In genomic region chr1:155856975-155857930, GRCh38 we compare ENCODE assay signal across 8 cellular contexts.
DNase-seq lines count a peak whose midpoint lies in the region; FAIRE-seq and TF ChIP-seq lines count a peak whose summit lies in the region.

TSS of gene GON4L (minus strand) at chr1:155857214. CDS start at chr1:155853780, 3,434 bp downstream.

- peak within 1 kb of the TSS; percentile 100 for H3K4me3 Mint-ChIP-seq in activated naive CD4-positive, alpha-beta T cell treated with anti-CD3 and anti-CD28 coated beads, Interleukin-2, amount 50 U/mL, for 24 hours

- H3K9me3 ChIP-seq in neutrophil: no peaks in the 10 kb centered on the region

- DNase-seq in HFF-Myc (ENCODE audit: extremely low read depth, low read depth) (peak; percentile 81), NCI-H1105 (lab: John Stamatoyannopoulos, UW) (peak; percentile 93), SKM-1 (lab: John Stamatoyannopoulos, UW; ENCODE audit: unreplicated experiment) (peak; percentile 99), germinal center (ENCODE audit: low spot score) (peak; percentile 93), substantia nigra (lab: John Stamatoyannopoulos, UW) (peak; percentile 44 to 91 (median 81))

- TF ChIP-seq CTCF in HFF-Myc (IDR thresholded peaks at IDR 0.05; ENCODE audit: low read depth, low read length, missing control alignments): no peak
- TF ChIP-seq CTCF in neutrophil (IDR thresholded peaks at IDR 0.05): no peak

- H3K27me3 ChIP-seq in neutrophil: no peaks in the 10 kb centered on the region

- H3K4me1 Mint-ChIP-seq in activated naive CD4-positive, alpha-beta T cell treated with anti-CD3 and anti-CD28 coated beads, Interleukin-2, amount 50 U/mL, for 24 hours: peaks cover 50% of the 10 kb centered on the region

- H3K4me3 ChIP-seq in HFF-Myc (replicated peaks; ENCODE audit: low read depth, low read length) (peak within 1 kb of the TSS; percentile 82), neutrophil (ENCODE audit: low read depth in 1 of 2, low read length in 1 of 2) (peak within 1 kb of the TSS; percentile 77 to 91)

- FAIRE-seq in G401.6 (lab: Jason Lieb, UNC): peak; percentile 92

- peaks cover 41 to 42% of the 10 kb centered on the region in 2 experiments for H3K4me1 ChIP-seq in neutrophil (ENCODE audit: control insufficient read depth in 1 of 2, insufficient read depth in 1 of 2, low read depth in 1 of 2, low read length in 1 of 2)

- H3K36me3 ChIP-seq in neutrophil: peaks cover 30% of the 10 kb centered on the region

- no peaks in the 10 kb centered on the region for H3K9me3 Mint-ChIP-seq in activated naive CD4-positive, alpha-beta T cell treated with anti-CD3 and anti-CD28 coated beads, Interleukin-2, amount 50 U/mL, for 24 hours

- peak within 1 kb of the TSS; percentile 87 for H3K27ac ChIP-seq in neutrophil
- peak within 1 kb of the TSS; percentile 75 for H3K27ac ChIP-seq in substantia nigra (ENCODE audit: low read depth, low read length, poor library complexity, severe bottlenecking)

- H3K27me3 Mint-ChIP-seq in activated naive CD4-positive, alpha-beta T cell treated with anti-CD3 and anti-CD28 coated beads, Interleukin-2, amount 50 U/mL, for 24 hours: peaks cover 6% of the 10 kb centered on the region

- peaks cover 4% of the 10 kb centered on the region for H3K36me3 Mint-ChIP-seq in activated naive CD4-positive, alpha-beta T cell treated with anti-CD3 and anti-CD28 coated beads, Interleukin-2, amount 50 U/mL, for 24 hours

- H3K27ac Mint-ChIP-seq in activated naive CD4-positive, alpha-beta T cell treated with anti-CD3 and anti-CD28 coated beads, Interleukin-2, amount 50 U/mL, for 24 hours: peak within 1 kb of the TSS; percentile 99

Comparison
In these comparisons a context has a peak if more than half of its experiments do, and no peak if none do; other contexts are left out.
1. Peak in every context shown above with its lines: DNase-seq, H3K4me3 ChIP-seq and H3K27ac ChIP-seq.